1 cellular context compared by ENCODE assay signal in the genomic region with DNA sequence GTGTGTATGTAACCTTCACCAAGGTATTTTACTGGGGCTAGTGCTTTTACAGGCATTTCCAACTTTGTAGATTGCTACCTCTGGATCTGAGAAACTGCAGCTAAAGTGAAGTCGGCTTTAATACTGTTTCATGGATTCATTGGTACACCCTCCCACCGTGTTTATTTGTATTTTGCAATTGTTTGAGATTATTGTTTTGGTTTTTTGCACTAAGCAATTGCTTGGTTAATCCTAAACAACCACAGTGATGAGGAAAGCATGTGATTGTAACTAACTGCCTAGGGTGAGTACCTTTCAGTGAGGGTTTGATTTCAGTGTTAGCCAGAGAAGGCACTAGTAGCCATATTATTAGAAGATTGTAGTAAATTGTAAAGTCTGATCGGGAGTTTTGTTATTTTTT.
TF ChIP-seq lines count a peak whose summit lies in the region.

No MANE protein-coding gene starts in this region.

TF ChIP-seq in GM12878, 131 proteins besides CTCF, POLR2A, EP300 and RAD21:
- TF ChIP-seq IRF4 (IDR thresholded peaks at IDR 0.05; ENCODE audit: low read depth, low read length) (no peak), MEF2B (IDR thresholded peaks at IDR 0.05; ENCODE audit: partially characterized antibody, poor library complexity, severe bottlenecking) (no peak), ZNF622 (IDR thresholded peaks at IDR 0.05) (no peak), ZNF24 (IDR thresholded peaks at IDR 0.05) (no peak), SPI1 (IDR thresholded peaks at IDR 0.05; ENCODE audit: borderline replicate concordance, insufficient read depth, low read depth, low read length) (no peak), CBX3 (IDR thresholded peaks at IDR 0.05; ENCODE audit: borderline replicate concordance, low read depth) (no peak), NR2C2 (IDR thresholded peaks at IDR 0.05; ENCODE audit: borderline replicate concordance, control insufficient read depth, insufficient read length, low read depth) (no peak)
- TF ChIP-seq, protein P1, sequence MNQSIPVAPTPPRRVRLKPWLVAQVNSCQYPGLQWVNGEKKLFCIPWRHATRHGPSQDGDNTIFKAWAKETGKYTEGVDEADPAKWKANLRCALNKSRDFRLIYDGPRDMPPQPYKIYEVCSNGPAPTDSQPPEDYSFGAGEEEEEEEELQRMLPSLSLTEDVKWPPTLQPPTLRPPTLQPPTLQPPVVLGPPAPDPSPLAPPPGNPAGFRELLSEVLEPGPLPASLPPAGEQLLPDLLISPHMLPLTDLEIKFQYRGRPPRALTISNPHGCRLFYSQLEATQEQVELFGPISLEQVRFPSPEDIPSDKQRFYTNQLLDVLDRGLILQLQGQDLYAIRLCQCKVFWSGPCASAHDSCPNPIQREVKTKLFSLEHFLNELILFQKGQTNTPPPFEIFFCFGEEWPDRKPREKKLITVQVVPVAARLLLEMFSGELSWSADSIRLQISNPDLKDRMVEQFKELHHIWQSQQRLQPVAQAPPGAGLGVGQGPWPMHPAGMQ (IDR thresholded peaks at IDR 0.05; ENCODE audit: borderline replicate concordance) = no peak
- TF ChIP-seq, protein P2, sequence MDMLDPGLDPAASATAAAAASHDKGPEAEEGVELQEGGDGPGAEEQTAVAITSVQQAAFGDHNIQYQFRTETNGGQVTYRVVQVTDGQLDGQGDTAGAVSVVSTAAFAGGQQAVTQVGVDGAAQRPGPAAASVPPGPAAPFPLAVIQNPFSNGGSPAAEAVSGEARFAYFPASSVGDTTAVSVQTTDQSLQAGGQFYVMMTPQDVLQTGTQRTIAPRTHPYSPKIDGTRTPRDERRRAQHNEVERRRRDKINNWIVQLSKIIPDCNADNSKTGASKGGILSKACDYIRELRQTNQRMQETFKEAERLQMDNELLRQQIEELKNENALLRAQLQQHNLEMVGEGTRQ (IDR thresholded peaks at IDR 0.05; ENCODE audit: borderline replicate concordance, low read depth, low read length) = no peak
TF ChIP-seq in GM12878: peak in this region for 0.
